In the genomic region with DNA sequence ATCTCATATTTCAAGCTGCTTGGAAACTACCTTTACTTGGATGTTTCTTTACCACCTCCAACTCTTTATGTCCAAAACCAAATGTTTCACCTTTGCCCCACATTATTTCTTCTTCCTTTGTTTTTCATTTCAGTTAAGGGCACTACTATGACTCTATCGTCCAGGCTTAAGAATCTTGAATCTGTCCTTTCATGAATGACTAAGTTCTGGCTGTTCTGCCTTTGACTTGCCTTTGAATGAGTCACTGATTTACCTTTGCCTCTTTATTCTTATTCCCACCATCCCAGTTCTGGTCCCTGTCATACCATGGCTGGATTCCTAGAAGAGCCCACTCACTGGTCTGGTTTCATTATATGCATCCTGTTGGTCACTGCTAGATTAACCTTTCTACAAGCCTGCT, we compare ENCODE assay signal across 1 cellular context.
TF ChIP-seq lines count a peak whose summit lies in the region.

No MANE protein-coding gene starts in this region.

TF ChIP-seq in SK-N-SH, 30 proteins besides CTCF, POLR2A, EP300 and RAD21 (continued from another document):
- TF ChIP-seq, protein P1, sequence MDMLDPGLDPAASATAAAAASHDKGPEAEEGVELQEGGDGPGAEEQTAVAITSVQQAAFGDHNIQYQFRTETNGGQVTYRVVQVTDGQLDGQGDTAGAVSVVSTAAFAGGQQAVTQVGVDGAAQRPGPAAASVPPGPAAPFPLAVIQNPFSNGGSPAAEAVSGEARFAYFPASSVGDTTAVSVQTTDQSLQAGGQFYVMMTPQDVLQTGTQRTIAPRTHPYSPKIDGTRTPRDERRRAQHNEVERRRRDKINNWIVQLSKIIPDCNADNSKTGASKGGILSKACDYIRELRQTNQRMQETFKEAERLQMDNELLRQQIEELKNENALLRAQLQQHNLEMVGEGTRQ (IDR thresholded peaks at IDR 0.05; ENCODE audit: borderline replicate concordance, low read depth, low read length), result no peak
- TF ChIP-seq CHD2 (IDR thresholded peaks at IDR 0.05; ENCODE audit: low read length, partially characterized antibody), result no peak
- TF ChIP-seq, protein P2, sequence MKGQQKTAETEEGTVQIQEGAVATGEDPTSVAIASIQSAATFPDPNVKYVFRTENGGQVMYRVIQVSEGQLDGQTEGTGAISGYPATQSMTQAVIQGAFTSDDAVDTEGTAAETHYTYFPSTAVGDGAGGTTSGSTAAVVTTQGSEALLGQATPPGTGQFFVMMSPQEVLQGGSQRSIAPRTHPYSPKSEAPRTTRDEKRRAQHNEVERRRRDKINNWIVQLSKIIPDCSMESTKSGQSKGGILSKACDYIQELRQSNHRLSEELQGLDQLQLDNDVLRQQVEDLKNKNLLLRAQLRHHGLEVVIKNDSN (IDR thresholded peaks at IDR 0.05; ENCODE audit: borderline replicate concordance, low read depth), result no peak
- no peak for TF ChIP-seq NRF1 (IDR thresholded peaks at IDR 0.05; ENCODE audit: low read depth, low read length)
- TF ChIP-seq EZH2phosphoT487 (IDR thresholded peaks at IDR 0.05; ENCODE audit: borderline replicate concordance, low read depth), result no peak
- no peak for TF ChIP-seq POLR2AphosphoS5 (IDR thresholded peaks at IDR 0.05; ENCODE audit: low read depth, low read length)
- TF ChIP-seq TCF12 (IDR thresholded peaks at IDR 0.05), result peak; percentile 80
- no peak for TF ChIP-seq TAF1 (IDR thresholded peaks at IDR 0.05; ENCODE audit: borderline replicate concordance, low read depth, low read length)
- TF ChIP-seq FOSL2 (IDR thresholded peaks at IDR 0.05; ENCODE audit: borderline replicate concordance, low read depth), result peak; percentile 88
- TF ChIP-seq, protein P3, sequence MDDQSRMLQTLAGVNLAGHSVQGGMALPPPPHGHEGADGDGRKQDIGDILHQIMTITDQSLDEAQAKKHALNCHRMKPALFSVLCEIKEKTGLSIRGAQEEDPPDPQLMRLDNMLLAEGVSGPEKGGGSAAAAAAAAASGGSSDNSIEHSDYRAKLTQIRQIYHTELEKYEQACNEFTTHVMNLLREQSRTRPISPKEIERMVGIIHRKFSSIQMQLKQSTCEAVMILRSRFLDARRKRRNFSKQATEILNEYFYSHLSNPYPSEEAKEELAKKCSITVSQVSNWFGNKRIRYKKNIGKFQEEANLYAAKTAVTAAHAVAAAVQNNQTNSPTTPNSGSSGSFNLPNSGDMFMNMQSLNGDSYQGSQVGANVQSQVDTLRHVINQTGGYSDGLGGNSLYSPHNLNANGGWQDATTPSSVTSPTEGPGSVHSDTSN (IDR thresholded peaks at IDR 0.05), result peak; percentile 64
- TF ChIP-seq, protein P4, sequence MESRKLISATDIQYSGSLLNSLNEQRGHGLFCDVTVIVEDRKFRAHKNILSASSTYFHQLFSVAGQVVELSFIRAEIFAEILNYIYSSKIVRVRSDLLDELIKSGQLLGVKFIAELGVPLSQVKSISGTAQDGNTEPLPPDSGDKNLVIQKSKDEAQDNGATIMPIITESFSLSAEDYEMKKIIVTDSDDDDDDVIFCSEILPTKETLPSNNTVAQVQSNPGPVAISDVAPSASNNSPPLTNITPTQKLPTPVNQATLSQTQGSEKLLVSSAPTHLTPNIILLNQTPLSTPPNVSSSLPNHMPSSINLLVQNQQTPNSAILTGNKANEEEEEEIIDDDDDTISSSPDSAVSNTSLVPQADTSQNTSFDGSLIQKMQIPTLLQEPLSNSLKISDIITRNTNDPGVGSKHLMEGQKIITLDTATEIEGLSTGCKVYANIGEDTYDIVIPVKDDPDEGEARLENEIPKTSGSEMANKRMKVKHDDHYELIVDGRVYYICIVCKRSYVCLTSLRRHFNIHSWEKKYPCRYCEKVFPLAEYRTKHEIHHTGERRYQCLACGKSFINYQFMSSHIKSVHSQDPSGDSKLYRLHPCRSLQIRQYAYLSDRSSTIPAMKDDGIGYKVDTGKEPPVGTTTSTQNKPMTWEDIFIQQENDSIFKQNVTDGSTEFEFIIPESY (IDR thresholded peaks at IDR 0.05; ENCODE audit: borderline replicate concordance, low read depth), result no peak
- no peak for TF ChIP-seq FOXJ3 (CRISPR knock-in tag; IDR thresholded peaks at IDR 0.05)
- no peak for TF ChIP-seq YY1 (IDR thresholded peaks at IDR 0.05; ENCODE audit: low read depth)
- no peak for TF ChIP-seq ELF1 (IDR thresholded peaks at IDR 0.05)
- TF ChIP-seq GATA2 (CRISPR knock-in tag; IDR thresholded peaks at IDR 0.05), result no peak
- no peak for TF ChIP-seq GABPA (IDR thresholded peaks at IDR 0.05; ENCODE audit: low read depth)
- TF ChIP-seq, protein P5, sequence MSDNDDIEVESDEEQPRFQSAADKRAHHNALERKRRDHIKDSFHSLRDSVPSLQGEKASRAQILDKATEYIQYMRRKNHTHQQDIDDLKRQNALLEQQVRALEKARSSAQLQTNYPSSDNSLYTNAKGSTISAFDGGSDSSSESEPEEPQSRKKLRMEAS (IDR thresholded peaks at IDR 0.05; ENCODE audit: low read depth), result no peak
- no peak for TF ChIP-seq MEF2A (IDR thresholded peaks at IDR 0.05; ENCODE audit: borderline replicate concordance, low read depth)
- TF ChIP-seq TEAD4 (IDR thresholded peaks at IDR 0.05; ENCODE audit: borderline replicate concordance, insufficient read depth), result 0 out of 2 replicates have a peak, but pooled peaks have one; percentile 26
- no peak for TF ChIP-seq SIN3A (IDR thresholded peaks at IDR 0.05; ENCODE audit: borderline replicate concordance, low read depth, low read length)
- peak; percentile 81 for TF ChIP-seq RXRA (IDR thresholded peaks at IDR 0.05; ENCODE audit: borderline replicate concordance, low read depth)
- no peak for TF ChIP-seq RFX5 (IDR thresholded peaks at IDR 0.05; ENCODE audit: low read length)
- TF ChIP-seq, protein P6, sequence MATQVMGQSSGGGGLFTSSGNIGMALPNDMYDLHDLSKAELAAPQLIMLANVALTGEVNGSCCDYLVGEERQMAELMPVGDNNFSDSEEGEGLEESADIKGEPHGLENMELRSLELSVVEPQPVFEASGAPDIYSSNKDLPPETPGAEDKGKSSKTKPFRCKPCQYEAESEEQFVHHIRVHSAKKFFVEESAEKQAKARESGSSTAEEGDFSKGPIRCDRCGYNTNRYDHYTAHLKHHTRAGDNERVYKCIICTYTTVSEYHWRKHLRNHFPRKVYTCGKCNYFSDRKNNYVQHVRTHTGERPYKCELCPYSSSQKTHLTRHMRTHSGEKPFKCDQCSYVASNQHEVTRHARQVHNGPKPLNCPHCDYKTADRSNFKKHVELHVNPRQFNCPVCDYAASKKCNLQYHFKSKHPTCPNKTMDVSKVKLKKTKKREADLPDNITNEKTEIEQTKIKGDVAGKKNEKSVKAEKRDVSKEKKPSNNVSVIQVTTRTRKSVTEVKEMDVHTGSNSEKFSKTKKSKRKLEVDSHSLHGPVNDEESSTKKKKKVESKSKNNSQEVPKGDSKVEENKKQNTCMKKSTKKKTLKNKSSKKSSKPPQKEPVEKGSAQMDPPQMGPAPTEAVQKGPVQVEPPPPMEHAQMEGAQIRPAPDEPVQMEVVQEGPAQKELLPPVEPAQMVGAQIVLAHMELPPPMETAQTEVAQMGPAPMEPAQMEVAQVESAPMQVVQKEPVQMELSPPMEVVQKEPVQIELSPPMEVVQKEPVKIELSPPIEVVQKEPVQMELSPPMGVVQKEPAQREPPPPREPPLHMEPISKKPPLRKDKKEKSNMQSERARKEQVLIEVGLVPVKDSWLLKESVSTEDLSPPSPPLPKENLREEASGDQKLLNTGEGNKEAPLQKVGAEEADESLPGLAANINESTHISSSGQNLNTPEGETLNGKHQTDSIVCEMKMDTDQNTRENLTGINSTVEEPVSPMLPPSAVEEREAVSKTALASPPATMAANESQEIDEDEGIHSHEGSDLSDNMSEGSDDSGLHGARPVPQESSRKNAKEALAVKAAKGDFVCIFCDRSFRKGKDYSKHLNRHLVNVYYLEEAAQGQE (IDR thresholded peaks at IDR 0.05; ENCODE audit: low read depth, low read length), result no peak
- peak; percentile 36; the same call in 1 of the 2 replicates for TF ChIP-seq NFIC (IDR thresholded peaks at IDR 0.05; ENCODE audit: borderline replicate concordance)
- peak; percentile 67 for TF ChIP-seq FOXM1 (IDR thresholded peaks at IDR 0.05; ENCODE audit: low read depth)
